ENCODE assay signal across 12 cellular contexts in the genomic region with DNA sequence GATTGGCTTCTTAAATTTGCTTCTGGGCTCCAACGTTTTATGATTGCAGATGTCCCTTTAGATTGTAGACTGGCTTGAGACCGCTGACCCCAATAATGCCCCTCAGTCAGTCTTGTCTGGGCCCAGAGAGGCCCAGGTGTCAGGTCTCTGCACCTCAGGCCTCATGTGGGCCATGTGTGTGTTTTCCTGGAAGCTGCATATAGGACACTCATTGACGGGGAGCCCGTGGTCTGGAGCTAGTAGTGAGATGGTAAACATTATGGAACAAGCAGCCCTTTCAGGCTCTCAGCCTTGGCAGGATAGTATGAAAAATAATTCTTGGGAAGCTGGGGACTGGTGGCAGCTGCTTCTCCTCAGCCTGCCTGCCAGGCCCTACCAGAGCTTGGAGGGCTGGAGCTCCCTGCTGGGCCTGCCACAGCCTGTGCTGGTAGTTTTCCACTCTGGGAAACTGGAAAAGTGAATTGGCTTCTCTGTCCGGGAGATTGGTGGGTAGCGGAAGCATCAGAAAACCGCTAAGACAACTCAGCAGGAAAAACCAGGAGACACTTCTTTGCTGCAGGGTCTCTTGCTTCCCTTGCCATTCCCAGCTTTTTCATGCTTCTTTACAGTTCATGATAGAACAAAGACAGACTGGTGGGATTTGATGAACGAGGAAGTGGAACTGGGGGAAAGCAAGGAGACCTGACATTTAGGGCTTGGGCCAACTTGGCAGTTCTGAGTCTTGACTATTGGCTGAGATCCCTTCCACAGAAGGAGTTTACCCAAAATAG. TPM values are rescaled to one million over a fixed set of nuclear protein-coding genes. Genes with fewer than 3 reads are reported as not detected.
DNase-seq lines count a peak whose midpoint lies in the region; ATAC-seq, FAIRE-seq and TF ChIP-seq lines count a peak whose summit lies in the region.
"Had no signal": no experiment of that assay in that cellular context is flagged by ENCODE, and none has a peak within 500 bp of the region (broad histone marks: within the 10 kb centered on the region; RNA-seq: fewer than 3 reads in every experiment).

No MANE protein-coding gene starts in this region.

- peak overlapping the region; percentile 52 for H3K9ac ChIP-seq in HepG2 (ENCODE audit: insufficient read depth, low read depth, low read length)

- no peak overlapping the region for H3K4me3 ChIP-seq in MG63
- peak overlapping the region in 1 of 3 experiments; percentile 15; a peak in 1 of 6 replicates for H3K4me3 ChIP-seq in HepG2 (replicated peaks in 1 of 3; ENCODE audit: insufficient read depth in 1 of 3, low read depth in 2 of 3, low read length in 3 of 3)
- no peak overlapping the region for H3K4me3 ChIP-seq in skin epidermis

- intact Hi-C loops in HepG2 (cut with micrococcal nuclease; ENCODE audit: unreplicated experiment), result loop anchor here (2.0 to 5.0 kb wide), 3 partner anchors 14 to 120 kb away; no protein-coding TSS in a partner anchor

- no peak for TF ChIP-seq CTCF in HepG2 (CRISPR knock-in tag; IDR thresholded peaks at IDR 0.05)

- ATAC-seq in HepG2, result peak; percentile 93
- no peak for ATAC-seq in HG03354 (IDR thresholded peaks at IDR 0.05; ENCODE audit: poor library complexity, severe bottlenecking, unreplicated experiment)
- no peak for ATAC-seq in GM18861 (IDR thresholded peaks at IDR 0.05; ENCODE audit: unreplicated experiment)
- ATAC-seq: CD8-positive, alpha-beta T cell; HCT116 had no signal

- peaks cover 28% of the 10 kb centered on the region for H3K4me1 ChIP-seq in HepG2 (ENCODE audit: insufficient read depth, low read length)

- TF ChIP-seq EP300 in HepG2 (IDR thresholded peaks at IDR 0.05; ENCODE audit: low read depth in 2 of 2, low read length in 2 of 2) (no peak), HepG2 (CRISPR knock-in tag; IDR thresholded peaks at IDR 0.05; ENCODE audit: borderline replicate concordance) (no peak)

- H3K36me3 ChIP-seq in MG63, result peaks cover 30% of the 10 kb centered on the region
- no peaks in the 10 kb centered on the region for H3K36me3 ChIP-seq in HepG2 (replicated peaks in 1 of 2; ENCODE audit: control insufficient read depth in 1 of 2, insufficient read depth in 2 of 2, low read length in 2 of 2)

- peak overlapping the region; percentile 68 for H3K4me2 ChIP-seq in HepG2 (ENCODE audit: low read depth, low read length)

- no peaks in the 10 kb centered on the region for H3K79me2 ChIP-seq in HepG2 (ENCODE audit: insufficient read depth, low read length)

- H3K9me3 ChIP-seq in MG63, result peaks cover 2% of the 10 kb centered on the region
- H3K9me3 ChIP-seq in HepG2 (ENCODE audit: low read length), result no peaks in the 10 kb centered on the region

- CTCF ChIA-PET in HepG2 (lab: Yijun Ruan, JAX; ENCODE audit: low intra/inter-chr PET ratio, low total read pairs), result no interaction called here

- in situ Hi-C loops in HepG2 (cut with HindIII; ENCODE audit: extremely low pct_ligation_motif_present, low pct_unique_long_range_greater_than_20kb), result no loop called here

- H4K20me1 ChIP-seq in HepG2 (ENCODE audit: insufficient read depth, low read length), result no peaks in the 10 kb centered on the region

- TSS peak; percentile 81 for BruUV-seq in HepG2 (replicated peaks; lab: Mats Ljungman, UMichigan)

- 55% methylated on average over 6 of the region's 8 CpGs for whole genome bisulfite sequencing in HepG2 (ENCODE audit: low lambda C conversion rate)

- FAIRE-seq in HepG2 (lab: Jason Lieb, UNC), result no peak

- no peak for TF ChIP-seq POLR2A in HepG2 (IDR thresholded peaks at IDR 0.05; ENCODE audit: insufficient read depth in 1 of 2, low read depth in 2 of 2, low read length in 2 of 2)

- H2AFZ ChIP-seq in HepG2 (ENCODE audit: low read length), result peak overlapping the region; percentile 31

- POLR2A ChIA-PET in HepG2 (lab: Yijun Ruan, JAX), result interaction anchor here (0.9 to 1.6 kb wide), 4 partner anchors 14 to 52 kb away, joined by 3 to 6 read pairs (median 4); no protein-coding TSS in a partner anchor

- no peak for TF ChIP-seq RAD21 in HepG2 (CRISPR knock-in tag; IDR thresholded peaks at IDR 0.05)

- no peaks in the 10 kb centered on the region for H3K27me3 ChIP-seq in MG63
- no peaks in the 10 kb centered on the region for H3K27me3 ChIP-seq in HepG2 (ENCODE audit: control insufficient read depth in 1 of 2, insufficient read depth in 2 of 2, low read length in 2 of 2)

- H3K27ac ChIP-seq in cingulate gyrus (ENCODE audit: low read depth, low read length) (peak overlapping the region; percentile 56), HepG2 (ENCODE audit: extremely low read length, insufficient read depth, low read length) (peak overlapping the region; percentile 57), skin epidermis (peak overlapping the region in 14 of 21 experiments; percentile 15 to 74 (median 54))

- peak; percentile 81 for DNase-seq in MG63
- peak; percentile 68 for DNase-seq in HepG2 (ENCODE audit: low spot score)
- DNase-seq in NCI-H2227 treated with DMSO at 0.1 percent for 48 hours (lab: John Stamatoyannopoulos, UW), result no peak
- DNase-seq in NCI-H510A treated with DMSO at 0.1 percent for 48 hours (lab: John Stamatoyannopoulos, UW), result no peak
- DNase-seq: CD8-positive, alpha-beta T cell; mesendoderm; stimulated activated CD4-positive, alpha-beta T cell treated with anti-CD3 and anti-CD28 coated beads, Interleukin-12 subunit alpha, Interleukin-12 subunit beta, amount 100 ng/mL, for 4 hours had no signal

TF ChIP-seq in HepG2, 621 proteins besides CTCF, POLR2A, EP300 and RAD21 (continues in another document):
- TF ChIP-seq, protein P1, sequence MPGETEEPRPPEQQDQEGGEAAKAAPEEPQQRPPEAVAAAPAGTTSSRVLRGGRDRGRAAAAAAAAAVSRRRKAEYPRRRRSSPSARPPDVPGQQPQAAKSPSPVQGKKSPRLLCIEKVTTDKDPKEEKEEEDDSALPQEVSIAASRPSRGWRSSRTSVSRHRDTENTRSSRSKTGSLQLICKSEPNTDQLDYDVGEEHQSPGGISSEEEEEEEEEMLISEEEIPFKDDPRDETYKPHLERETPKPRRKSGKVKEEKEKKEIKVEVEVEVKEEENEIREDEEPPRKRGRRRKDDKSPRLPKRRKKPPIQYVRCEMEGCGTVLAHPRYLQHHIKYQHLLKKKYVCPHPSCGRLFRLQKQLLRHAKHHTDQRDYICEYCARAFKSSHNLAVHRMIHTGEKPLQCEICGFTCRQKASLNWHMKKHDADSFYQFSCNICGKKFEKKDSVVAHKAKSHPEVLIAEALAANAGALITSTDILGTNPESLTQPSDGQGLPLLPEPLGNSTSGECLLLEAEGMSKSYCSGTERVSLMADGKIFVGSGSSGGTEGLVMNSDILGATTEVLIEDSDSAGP (CRISPR knock-in tag; IDR thresholded peaks at IDR 0.05; ENCODE audit: borderline replicate concordance), result 0 out of 2 replicates have a peak, but pooled peaks have one; percentile 15
- no peak for TF ChIP-seq ELF1 (CRISPR knock-in tag; IDR thresholded peaks at IDR 0.05)
- no peak for TF ChIP-seq CEBPG (CRISPR knock-in tag; IDR thresholded peaks at IDR 0.05)
- TF ChIP-seq KMT2B (CRISPR knock-in tag; IDR thresholded peaks at IDR 0.05), result 0 out of 2 replicates have a peak, but pooled peaks have one; percentile 57
- TF ChIP-seq ZNF17 (CRISPR knock-in tag; IDR thresholded peaks at IDR 0.05), result no peak
- 0 out of 2 replicates have a peak, but pooled peaks have one; percentile 42 for TF ChIP-seq ZNF564 (CRISPR knock-in tag; IDR thresholded peaks at IDR 0.05)
- peak; percentile 10; the same call in 1 of the 2 replicates for TF ChIP-seq FOSL2 (CRISPR knock-in tag; IDR thresholded peaks at IDR 0.05)
- TF ChIP-seq MYC (CRISPR knock-in tag; IDR thresholded peaks at IDR 0.05; ENCODE audit: borderline replicate concordance), result peak; percentile 43; the same call in 1 of the 2 replicates
- no peak for TF ChIP-seq MBD4 (IDR thresholded peaks at IDR 0.05; ENCODE audit: borderline replicate concordance, low read length)
- TF ChIP-seq HDAC1 (CRISPR knock-in tag; IDR thresholded peaks at IDR 0.05), result 0 out of 2 replicates have a peak, but pooled peaks have one; percentile 36
- TF ChIP-seq FOXA1 (IDR thresholded peaks at IDR 0.05), result no peak
- TF ChIP-seq FOXA1 (CRISPR knock-in tag; IDR thresholded peaks at IDR 0.05), result 0 out of 2 replicates have a peak, but pooled peaks have one; percentile 10
- TF ChIP-seq ZNF232 (CRISPR knock-in tag; IDR thresholded peaks at IDR 0.05; ENCODE audit: borderline replicate concordance), result 0 out of 2 replicates have a peak, but pooled peaks have one; percentile 61
- peak; percentile 41 for TF ChIP-seq ZNF331 (CRISPR knock-in tag; IDR thresholded peaks at IDR 0.05)
- 0 out of 2 replicates have a peak, but pooled peaks have one; percentile 60 for TF ChIP-seq PRMT3 (CRISPR knock-in tag; IDR thresholded peaks at IDR 0.05; ENCODE audit: borderline replicate concordance, low read depth)
- TF ChIP-seq ZNF878 (CRISPR knock-in tag; IDR thresholded peaks at IDR 0.05), result peak; percentile 66; the same call in 1 of the 2 replicates

RNA-seq across cellular contexts. Expression of a gene that starts 57.8 kb away (rescaled TPM):
- total RNA-seq in MG63 (2014; rRNA removed; shearing (Covaris generic); ENCODE audit: low replicate concordance), result 0.49 and 5.6 TPM in 2 replicates
- 65.0 and 84.9 TPM in 2 replicates for total RNA-seq in HepG2 (2016; rRNA removed; fragmentation: Illumina TruSeq; extraction: Trizol)
- total RNA-seq in HepG2 (2016; cell fraction: cytosol; rRNA removed; fragmentation: Illumina TruSeq; extraction: Trizol; ENCODE audit: low read depth), result 19.6 and 20.7 TPM in 2 replicates
- 66.9 and 80.3 TPM in 2 replicates for total RNA-seq in HepG2 (2016; cell fraction: insoluble cytoplasmic fraction; rRNA removed; fragmentation: Illumina TruSeq; extraction: Trizol)
- total RNA-seq in HepG2 (2016; cell fraction: membrane; rRNA removed; fragmentation: Illumina TruSeq; extraction: Trizol), result 25.6 and 29.3 TPM in 2 replicates
- total RNA-seq in HepG2 (2016; cell fraction: nucleus; rRNA removed; fragmentation: Illumina TruSeq; extraction: Trizol), result 62.8 and 71.0 TPM in 2 replicates
- polyA plus RNA-seq in HepG2 (2011; rRNA removed), result 43.9 and 53.8 TPM in 2 replicates
- polyA plus RNA-seq in HepG2 (2011; cell fraction: cytosol; rRNA removed), result 24.8 and 39.5 TPM in 2 replicates
- polyA plus RNA-seq in HepG2 (2011; cell fraction: nucleus; rRNA removed), result 49.1 and 67.5 TPM in 2 replicates
- polyA plus RNA-seq in HepG2 (2012), result 47.0 and 66.9 TPM in 2 replicates
- 13.5 and 13.7 TPM in 2 replicates for polyA plus RNA-seq in HepG2 (2016; cell fraction: cytosol; fragmentation: Illumina TruSeq; extraction: Trizol; ENCODE audit: low read depth)
- 44.9 and 50.0 TPM in 2 replicates for polyA plus RNA-seq in HepG2 (2016; cell fraction: insoluble cytoplasmic fraction; fragmentation: Illumina TruSeq; extraction: Trizol; ENCODE audit: low read depth)
- polyA plus RNA-seq in HepG2 (2016; cell fraction: membrane; fragmentation: Illumina TruSeq; extraction: Trizol; ENCODE audit: low read depth), result 13.6 and 15.4 TPM in 2 replicates
- 83.6 and 94.8 TPM in 2 replicates for polyA plus RNA-seq in HepG2 (2016; cell fraction: nucleus; fragmentation: Illumina TruSeq; extraction: Trizol; ENCODE audit: insufficient read depth, low read depth)
- 20.4 and 32.2 TPM in 2 replicates for polyA minus RNA-seq in HepG2 (2011; rRNA and poly(A)+ RNA removed; ENCODE audit: low replicate concordance)
- 10.3 and 17.5 TPM in 2 replicates for polyA minus RNA-seq in HepG2 (2011; cell fraction: cytosol; rRNA and poly(A)+ RNA removed)
- polyA minus RNA-seq in HepG2 (2011; cell fraction: nucleus; rRNA and poly(A)+ RNA removed), result 79.4 and 125 TPM in 2 replicates

Comparison
In these comparisons a context has a peak if more than half of its experiments do, and no peak if none do; other contexts are left out.
1. DNase-seq: peak in MG63 (single experiment) and HepG2 (single experiment); none in NCI-H2227 treated with DMSO at 0.1 percent for 48 hours (single experiment) and NCI-H510A treated with DMSO at 0.1 percent for 48 hours (single experiment).
2. Peak in every context shown above with its lines, with median percentiles within 50 percentile points of each other: H3K27ac ChIP-seq.